Comparison of ENCODE assay signal across 27 cellular contexts in the genomic region with DNA sequence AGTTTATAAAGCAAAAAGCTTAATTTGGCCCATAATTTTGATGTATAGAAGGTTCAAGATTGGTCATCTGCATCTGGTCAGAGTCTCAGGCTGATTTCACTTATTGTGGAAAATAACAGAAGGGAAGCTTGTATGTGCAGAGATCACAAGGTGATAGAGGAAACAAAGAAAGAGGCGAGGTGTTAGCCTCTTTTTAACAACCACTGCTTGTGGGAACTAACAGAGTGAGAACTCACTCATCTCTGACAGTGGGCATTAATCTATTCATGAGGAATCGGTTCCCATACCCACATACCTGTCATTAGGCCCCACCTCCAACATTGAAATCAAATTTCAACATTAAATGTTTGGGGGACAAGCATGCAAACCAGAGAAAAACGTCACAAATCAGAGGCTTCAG.
"Had no signal": no experiment of that assay in that cellular context is flagged by ENCODE, and none has a peak within 500 bp of the region (broad histone marks: within the 10 kb centered on the region; RNA-seq: fewer than 3 reads in every experiment).

No MANE protein-coding gene starts in this region.

- H3K27me3 Mint-ChIP-seq: progenitor cell of endocrine pancreas; stimulated activated naive B cell treated with anti-CD40 and anti-IgM and Interleukin-4, amounts not matched to agents 10 μg/mL and 1 μg/mL and 100 μg/mL, for 72 hours; stimulated activated naive CD8-positive, alpha-beta T cell treated with anti-CD3 and anti-CD28 coated beads, Interleukin-15, Interleukin-2, amounts not matched to agents 100 ng/mL and 50 ng/mL, for 24 hours had no signal

- H3K4me3 Mint-ChIP-seq: naive thymus-derived CD4-positive, alpha-beta T cell; nephron; neural progenitor cell; stimulated activated effector memory CD8-positive, alpha-beta T cell treated with anti-CD3 and anti-CD28 coated beads, Interleukin-12 subunit alpha, Interleukin-12 subunit beta, amount 100 ng/mL, for 72 hours; stimulated activated naive B cell treated with anti-CD40 and anti-IgM and Interleukin-4, amounts not matched to agents 10 μg/mL and 1 μg/mL and 100 μg/mL, for 72 hours; stimulated activated naive CD8-positive, alpha-beta T cell treated with anti-CD3 and anti-CD28 coated beads, Interleukin-15, Interleukin-2, amounts not matched to agents 100 ng/mL and 50 ng/mL, for 24 hours had no signal

- H3K9me3 Mint-ChIP-seq: nephron; stimulated activated naive B cell treated with anti-CD40 and anti-IgM and Interleukin-4, amounts not matched to agents 10 μg/mL and 1 μg/mL and 100 μg/mL, for 72 hours; stimulated activated naive CD8-positive, alpha-beta T cell treated with anti-CD3 and anti-CD28 coated beads, Interleukin-15, Interleukin-2, amounts not matched to agents 100 ng/mL and 50 ng/mL, for 24 hours had no signal

- H3K4me1 ChIP-seq: neural progenitor cell, parathyroid adenoma, psoas muscle, sigmoid colon, stomach, thyroid gland, tibial nerve, upper lobe of left lung, uterus had no signal

- H3K27me3 ChIP-seq: neural progenitor cell, ovary, right lobe of liver, sigmoid colon, stomach, thyroid gland, tibial nerve, upper lobe of left lung, uterus had no signal

- H3K4me1 Mint-ChIP-seq: nephron; stimulated activated effector memory CD8-positive, alpha-beta T cell treated with anti-CD3 and anti-CD28 coated beads, Interleukin-12 subunit alpha, Interleukin-12 subunit beta, amount 100 ng/mL, for 72 hours; stimulated activated naive B cell treated with anti-CD40 and anti-IgM and Interleukin-4, amounts not matched to agents 10 μg/mL and 1 μg/mL and 100 μg/mL, for 72 hours had no signal

- H3K4me2 ChIP-seq: neural progenitor cell had no signal

- H2AFZ ChIP-seq: neural progenitor cell, parathyroid adenoma had no signal

- DNase-seq: naive thymus-derived CD4-positive, alpha-beta T cell; occipital lobe; ovary; psoas muscle; right cardiac atrium; right lobe of liver; sigmoid colon; small intestine; stimulated activated CD4-positive, alpha-beta T cell treated with anti-CD3 and anti-CD28 coated beads, Interleukin-15, amount 100 ng/mL, for 24 hours; stimulated activated CD4-positive, alpha-beta T cell treated with anti-CD3 and anti-CD28 coated beads, Interleukin-2, amount 100 ng/mL, for 24 hours; stimulated activated CD4-positive, alpha-beta T cell treated with anti-CD3 and anti-CD28 coated beads, Interleukin-2, amount 100 ng/mL, for 48 hours; stimulated activated CD4-positive, alpha-beta T cell treated with anti-CD3 and anti-CD28 coated beads, Interleukin-4, amount 100 ng/mL, for 24 hours; stimulated activated naive B cell treated with anti-CD40 and anti-IgM and Interleukin-4, amounts not matched to agents 10 μg/mL and 1 μg/mL and 100 μg/mL, for 72 hours; stimulated activated naive CD4-positive, alpha-beta T cell treated with Interleukin-2 at 50 U/mL for 16 hours; stomach; thyroid gland; trophoblast cell; uterus had no signal

- H3K9me3 ChIP-seq: ovary, right lobe of liver, thoracic aorta, thyroid gland, tibial nerve, upper lobe of left lung, uterus had no signal

- H3K27ac ChIP-seq: neural progenitor cell, ovary, parathyroid adenoma, psoas muscle, right lobe of liver, sigmoid colon, stomach, thoracic aorta, thyroid gland, tibial nerve, upper lobe of left lung, uterus had no signal

- H3K79me2 ChIP-seq: parathyroid adenoma had no signal

- H3K36me3 ChIP-seq: neural progenitor cell, ovary, right lobe of liver, sigmoid colon, stomach, thoracic aorta, thyroid gland, tibial nerve, upper lobe of left lung, uterus had no signal

- H3K9ac ChIP-seq: neural progenitor cell, parathyroid adenoma had no signal

- H3K36me3 Mint-ChIP-seq: neural progenitor cell; stimulated activated effector memory CD8-positive, alpha-beta T cell treated with anti-CD3 and anti-CD28 coated beads, Interleukin-12 subunit alpha, Interleukin-12 subunit beta, amount 100 ng/mL, for 72 hours; stimulated activated naive B cell treated with anti-CD40 and anti-IgM and Interleukin-4, amounts not matched to agents 10 μg/mL and 1 μg/mL and 100 μg/mL, for 72 hours had no signal

- H3K4me3 ChIP-seq: neural progenitor cell, ovary, psoas muscle, right lobe of liver, sigmoid colon, stomach, thoracic aorta, thyroid gland, tibial nerve, upper lobe of left lung, uterus had no signal

- H3K27ac Mint-ChIP-seq: naive thymus-derived CD4-positive, alpha-beta T cell; nephron; neural progenitor cell; progenitor cell of endocrine pancreas; stimulated activated effector memory CD8-positive, alpha-beta T cell treated with anti-CD3 and anti-CD28 coated beads, Interleukin-12 subunit alpha, Interleukin-12 subunit beta, amount 100 ng/mL, for 72 hours; stimulated activated naive B cell treated with anti-CD40 and anti-IgM and Interleukin-4, amounts not matched to agents 10 μg/mL and 1 μg/mL and 100 μg/mL, for 72 hours; stimulated activated naive CD8-positive, alpha-beta T cell treated with anti-CD3 and anti-CD28 coated beads, Interleukin-15, Interleukin-2, amounts not matched to agents 100 ng/mL and 50 ng/mL, for 24 hours had no signal

- ATAC-seq: naive thymus-derived CD4-positive, alpha-beta T cell; psoas muscle; right cardiac atrium; right lobe of liver; stimulated activated effector memory CD8-positive, alpha-beta T cell treated with anti-CD3 and anti-CD28 coated beads, Interleukin-12 subunit alpha, Interleukin-12 subunit beta, amount 100 ng/mL, for 72 hours; stimulated activated naive B cell treated with anti-CD40 and anti-IgM and Interleukin-4, amounts not matched to agents 10 μg/mL and 1 μg/mL and 100 μg/mL, for 72 hours had no signal
